ENCODE assay signal across 1 cellular context in genomic region chr12:63900922-63901793, GRCh38.
TF ChIP-seq lines count a peak whose summit lies in the region.

No MANE protein-coding gene starts in this region.

TF ChIP-seq in IMR-90, 13 proteins besides CTCF, POLR2A, EP300 and RAD21:
- TF ChIP-seq FOS (IDR thresholded peaks at IDR 0.05; ENCODE audit: low read depth, low read length) (no peak), RFX5 (IDR thresholded peaks at IDR 0.05; ENCODE audit: low read depth, low read length) (no peak), CHD1 (IDR thresholded peaks at IDR 0.05; ENCODE audit: low read depth, low read length) (no peak), BHLHE40 (IDR thresholded peaks at IDR 0.05; ENCODE audit: low read depth, low read length) (no peak), CEBPB (IDR thresholded peaks at IDR 0.05; ENCODE audit: low read depth, low read length) (no peak), MXI1 (IDR thresholded peaks at IDR 0.05; ENCODE audit: borderline replicate concordance, low read depth, low read length) (no peak), SMC3 (IDR thresholded peaks at IDR 0.05; ENCODE audit: low read depth, low read length) (no peak), RCOR1 (IDR thresholded peaks at IDR 0.05; ENCODE audit: insufficient replicate concordance, low read length) (no peak), MAZ (IDR thresholded peaks at IDR 0.05; ENCODE audit: borderline replicate concordance, low read depth, low read length) (no peak), NFE2L2 (IDR thresholded peaks at IDR 0.05; ENCODE audit: low read depth, low read length) (no peak), MAFK (IDR thresholded peaks at IDR 0.05; ENCODE audit: low read depth, low read length) (no peak)
- TF ChIP-seq, protein P1, sequence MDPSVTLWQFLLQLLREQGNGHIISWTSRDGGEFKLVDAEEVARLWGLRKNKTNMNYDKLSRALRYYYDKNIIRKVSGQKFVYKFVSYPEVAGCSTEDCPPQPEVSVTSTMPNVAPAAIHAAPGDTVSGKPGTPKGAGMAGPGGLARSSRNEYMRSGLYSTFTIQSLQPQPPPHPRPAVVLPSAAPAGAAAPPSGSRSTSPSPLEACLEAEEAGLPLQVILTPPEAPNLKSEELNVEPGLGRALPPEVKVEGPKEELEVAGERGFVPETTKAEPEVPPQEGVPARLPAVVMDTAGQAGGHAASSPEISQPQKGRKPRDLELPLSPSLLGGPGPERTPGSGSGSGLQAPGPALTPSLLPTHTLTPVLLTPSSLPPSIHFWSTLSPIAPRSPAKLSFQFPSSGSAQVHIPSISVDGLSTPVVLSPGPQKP (IDR thresholded peaks at IDR 0.05; ENCODE audit: borderline replicate concordance, low read depth, low read length), result no peak
- TF ChIP-seq, protein P2, sequence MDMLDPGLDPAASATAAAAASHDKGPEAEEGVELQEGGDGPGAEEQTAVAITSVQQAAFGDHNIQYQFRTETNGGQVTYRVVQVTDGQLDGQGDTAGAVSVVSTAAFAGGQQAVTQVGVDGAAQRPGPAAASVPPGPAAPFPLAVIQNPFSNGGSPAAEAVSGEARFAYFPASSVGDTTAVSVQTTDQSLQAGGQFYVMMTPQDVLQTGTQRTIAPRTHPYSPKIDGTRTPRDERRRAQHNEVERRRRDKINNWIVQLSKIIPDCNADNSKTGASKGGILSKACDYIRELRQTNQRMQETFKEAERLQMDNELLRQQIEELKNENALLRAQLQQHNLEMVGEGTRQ (IDR thresholded peaks at IDR 0.05; ENCODE audit: low read depth, low read length), result no peak
